ENCODE assay signal across 15 cellular contexts in genomic region chr9:96720435-96720834, GRCh38.
DNase-seq lines count a peak whose midpoint lies in the region; ATAC-seq and TF ChIP-seq lines count a peak whose summit lies in the region.
"Had no signal": no experiment of that assay in that cellular context is flagged by ENCODE, and none has a peak within 500 bp of the region (broad histone marks: within the 10 kb centered on the region; RNA-seq: fewer than 3 reads in every experiment).

No MANE protein-coding gene starts in this region.

- no peaks in the 10 kb centered on the region for H3K27me3 ChIP-seq in parathyroid adenoma (ENCODE audit: control insufficient read depth, insufficient read depth, low read length)
- H3K27me3 ChIP-seq: ascending aorta, MG63 had no signal

- ATAC-seq in GM18873 (IDR thresholded peaks at IDR 0.05; ENCODE audit: low FRiP score, unreplicated experiment), result no peak

- H3K4me2 ChIP-seq in parathyroid adenoma (ENCODE audit: low read length), result peak overlapping the region; percentile 37

- H3K9ac ChIP-seq in parathyroid adenoma, result no peak overlapping the region

- in situ Hi-C loops in ACHN (cut with HindIII; ENCODE audit: low pct_ligation_motif_present, low pct_unique_long_range_greater_than_20kb, low sequenced_read_pairs), result no loop called here

- H3K27ac ChIP-seq in VCaP, result peak overlapping the region; percentile 49
- H3K27ac ChIP-seq in parathyroid adenoma, result no peak overlapping the region
- H3K27ac ChIP-seq: ascending aorta had no signal

- no peaks in the 10 kb centered on the region for H3K36me3 ChIP-seq in parathyroid adenoma (ENCODE audit: control insufficient read depth, insufficient read depth, low read length)
- H3K36me3 ChIP-seq: MG63 had no signal

- H3K9me3 ChIP-seq in parathyroid adenoma (ENCODE audit: control insufficient read depth, low read length), result no peaks in the 10 kb centered on the region
- H3K9me3 ChIP-seq: MG63 had no signal

- DNase-seq in NOMO-1 treated with DMSO at 0.1 percent for 48 hours (lab: John Stamatoyannopoulos, UW; ENCODE audit: unreplicated experiment) (peak; percentile 3), NOMO-1 treated with dmso at 0.1 percent for 144 hours (lab: John Stamatoyannopoulos, UW; ENCODE audit: unreplicated experiment) (no peak), MV-4-11 (lab: John Stamatoyannopoulos, UW) (peak; percentile 8), ACHN (no peak), GM10248 (ENCODE audit: extremely low spot score) (no peak)
- DNase-seq: activated CD4-positive, alpha-beta T cell treated with anti-CD3 and anti-CD28 coated beads, Interleukin-2, amount 10 ng/mL, durations not matched to agents 24 days and 14 days; MG63; NCI-H526 treated with DMSO at 0.1 percent for 48 hours; OCI-M1; Right ventricle myocardium superior; SW 1271 had no signal

- TF ChIP-seq CTCF in VCaP (conservative IDR thresholded peaks at IDR 0.05) (no peak), parathyroid adenoma (IDR thresholded peaks at IDR 0.05) (no peak), GM10248 (IDR thresholded peaks at IDR 0.05; ENCODE audit: control extremely low read depth, extremely low read depth, low read depth, missing control alignments) (no peak)

- no peak overlapping the region for H2AFZ ChIP-seq in parathyroid adenoma

- CTCF ChIA-PET in GM10248 (lab: Yijun Ruan, JAX), result interaction anchor here (1.5 kb wide), 1 partner anchor 13 kb away, joined by 3 read pairs; no protein-coding TSS in a partner anchor

- H3K4me3 ChIP-seq in parathyroid adenoma (ENCODE audit: low read depth, low read length), result no peak overlapping the region
- H3K4me3 ChIP-seq: MG63 had no signal

- POLR2A ChIA-PET in GM10248 (lab: Yijun Ruan, JAX), result no interaction called here

- H3K4me1 ChIP-seq in parathyroid adenoma, result no peaks in the 10 kb centered on the region
- H3K4me1 ChIP-seq: ascending aorta had no signal

- no peaks in the 10 kb centered on the region for H3K79me2 ChIP-seq in parathyroid adenoma

Comparison
In these comparisons a context has a peak if more than half of its experiments do, and no peak if none do; other contexts are left out.
1. DNase-seq: peak in NOMO-1 treated with DMSO at 0.1 percent for 48 hours (single experiment) and MV-4-11 (single experiment); none in NOMO-1 treated with dmso at 0.1 percent for 144 hours (single experiment), ACHN (single experiment) and GM10248 (single experiment).